Comparison of ENCODE assay signal across 37 cellular contexts in the genomic region with DNA sequence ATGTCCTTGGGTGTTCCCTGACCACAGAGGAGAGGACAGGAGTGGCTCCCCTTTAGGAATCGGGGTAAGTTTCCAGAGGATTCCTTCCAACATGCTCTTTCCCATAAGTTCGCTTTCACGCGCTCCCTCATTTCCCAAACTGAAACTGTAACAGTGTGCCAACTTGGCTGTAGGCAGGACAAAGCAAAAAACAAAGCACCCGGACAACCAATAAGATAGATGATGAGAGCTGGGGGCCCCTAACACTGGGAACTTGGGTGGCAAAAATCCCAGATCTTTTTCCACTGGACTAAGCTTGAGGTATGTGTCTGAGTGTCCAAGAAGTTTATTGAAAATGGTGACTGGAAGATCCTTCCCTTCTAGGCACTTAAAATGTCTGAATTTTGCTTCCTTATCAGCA.
"Had no signal": no experiment of that assay in that cellular context is flagged by ENCODE, and none has a peak within 500 bp of the region (broad histone marks: within the 10 kb centered on the region; RNA-seq: fewer than 3 reads in every experiment).

No MANE protein-coding gene starts in this region.

- H3K4me3 ChIP-seq: adrenal gland, body of pancreas, breast epithelium had no signal

- FAIRE-seq: TTC549 had no signal

- H3K27ac Mint-ChIP-seq: activated B cell treated with CpG ODN at 0.5 μM for 24 hours; activated CD4-positive, alpha-beta memory T cell treated with anti-CD3 and anti-CD28 coated beads for 36 hours; activated CD4-positive, alpha-beta T cell treated with anti-CD3 and anti-CD28 coated beads, Interleukin-2, amount 10 ng/mL, durations not matched to agents 24 days and 14 days; activated CD8-positive, alpha-beta T cell treated with anti-CD3 and anti-CD28 coated beads for 36 hours; activated naive CD4-positive, alpha-beta T cell treated with anti-CD3 and anti-CD28 coated beads for 36 hours; activated naive CD4-positive, alpha-beta T cell treated with anti-CD3 and anti-CD28 coated beads, Interleukin-2, amount 50 U/mL, for 72 hours; activated naive CD8-positive, alpha-beta T cell treated with anti-CD3 and anti-CD28 coated beads for 36 hours; activated T-cell treated with anti-CD3 and anti-CD28 coated beads, Interleukin-2, amount 50 U/mL, for 72 hours; activated T-helper 1 cell treated with anti-CD3 and anti-CD28 coated beads, Interleukin-12 subunit alpha, Interleukin-12 subunit beta, Interleukin-2, Interleukin-4 antibody, amounts not matched to agents 30 ng/mL and 10 ng/mL and 1 ng/mL, durations not matched to agents 14 hours and 24 hours and 36 hours; activated T-helper 17 cell treated with anti-CD3 and anti-CD28 coated beads, Interleukin-2, amount 50 U/mL, for 72 hours; T-helper 1 cell treated with Interleukin-12 subunit alpha and Interleukin-12 subunit beta and Interleukin-4 antibody, amounts not matched to agents 30 μg/mL and 1 μg/mL, for 36 hours; T-helper 2 cell treated with Interferon-gamma antibody and Interleukin-4, amounts not matched to agents 5 μg/mL and 100 μg/mL, for 36 hours had no signal

- H3K27me3 Mint-ChIP-seq: activated B cell treated with CpG ODN at 0.5 μM for 24 hours; activated CD4-positive, alpha-beta memory T cell treated with anti-CD3 and anti-CD28 coated beads for 36 hours; activated CD4-positive, alpha-beta T cell treated with anti-CD3 and anti-CD28 coated beads, Interleukin-2, amount 10 ng/mL, durations not matched to agents 24 days and 14 days; activated naive CD8-positive, alpha-beta T cell treated with anti-CD3 and anti-CD28 coated beads for 36 hours; activated T-helper 17 cell treated with anti-CD3 and anti-CD28 coated beads, Interleukin-2, amount 50 U/mL, for 72 hours had no signal

- DNase-seq: activated B cell treated with CpG ODN at 0.5 μM for 24 hours; activated CD4-positive, alpha-beta memory T cell treated with anti-CD3 and anti-CD28 coated beads for 36 hours; activated CD4-positive, alpha-beta T cell treated with anti-CD3 and anti-CD28 coated beads for 4 hours; activated CD4-positive, alpha-beta T cell treated with anti-CD3 and anti-CD28 coated beads, Interleukin-2, amount 10 ng/mL, durations not matched to agents 24 days and 14 days; activated CD4-positive, alpha-beta T cell treated with anti-CD3 and anti-CD28 coated beads, Interleukin-2, amount 50 U/mL, for 1 hour; activated CD4-positive, alpha-beta T cell treated with anti-CD3 and anti-CD28 coated beads, Interleukin-2, amount 50 U/mL, for 4 hours; activated CD4-positive, CD25-positive, alpha-beta regulatory T cell treated with anti-CD3 and anti-CD28 coated beads, Interleukin-2, amount 50 U/mL, for 72 hours; activated CD8-positive, alpha-beta memory T cell treated with anti-CD3 and anti-CD28 coated beads, Interleukin-2, amount 50 U/mL, for 4 hours; activated CD8-positive, alpha-beta T cell treated with anti-CD3 and anti-CD28 coated beads for 36 hours; activated effector memory CD4-positive, alpha-beta T cell treated with anti-CD3 and anti-CD28 coated beads, Interleukin-2, amount 50 U/mL, for 16 hours; activated gamma-delta T cell treated with Interleukin-2 at 50 U/mL for 16 hours; activated naive CD4-positive, alpha-beta T cell; activated naive CD4-positive, alpha-beta T cell treated with anti-CD3 and anti-CD28 coated beads for 36 hours; activated naive CD4-positive, alpha-beta T cell treated with anti-CD3 and anti-CD28 coated beads, Interleukin-2, amount 50 U/mL, for 16 hours; activated naive CD8-positive, alpha-beta T cell treated with anti-CD3 and anti-CD28 coated beads for 36 hours; activated T-cell treated with anti-CD3 and anti-CD28 coated beads for 4 hours; activated T-cell treated with anti-CD3 and anti-CD28 coated beads, Interleukin-2, amount 50 U/mL, for 1 hour; activated T-cell treated with anti-CD3 and anti-CD28 coated beads, Interleukin-2, amount 50 U/mL, for 4 hours; activated T-cell treated with anti-CD3 and anti-CD28 coated beads, Interleukin-2, amount 50 U/mL, for 72 hours; adrenal gland; amniotic stem cell; aorta; body of pancreas; brain microvascular endothelial cell; central memory CD4-positive, alpha-beta T cell; SW 1271; T-helper 1 cell; T-helper 2 cell; T-helper 9 cell had no signal

- H3K9me3 ChIP-seq: adrenal gland, body of pancreas had no signal

- H3K4me1 ChIP-seq: adrenal gland, body of pancreas, breast epithelium had no signal

- H3K36me3 ChIP-seq: adrenal gland, brain microvascular endothelial cell, breast epithelium had no signal

- H3K36me3 Mint-ChIP-seq: activated CD4-positive, alpha-beta memory T cell treated with anti-CD3 and anti-CD28 coated beads for 36 hours; activated naive CD4-positive, alpha-beta T cell treated with anti-CD3 and anti-CD28 coated beads, Interleukin-2, amount 50 U/mL, for 72 hours; activated naive CD8-positive, alpha-beta T cell treated with anti-CD3 and anti-CD28 coated beads for 36 hours had no signal

- H3K4me3 Mint-ChIP-seq: activated B cell treated with CpG ODN at 0.5 μM for 24 hours; activated CD4-positive, alpha-beta memory T cell treated with anti-CD3 and anti-CD28 coated beads for 36 hours; activated CD4-positive, alpha-beta T cell treated with anti-CD3 and anti-CD28 coated beads, Interleukin-2, amount 10 ng/mL, durations not matched to agents 24 days and 14 days; activated CD8-positive, alpha-beta T cell treated with anti-CD3 and anti-CD28 coated beads for 36 hours; activated naive CD4-positive, alpha-beta T cell treated with anti-CD3 and anti-CD28 coated beads for 36 hours; activated naive CD8-positive, alpha-beta T cell treated with anti-CD3 and anti-CD28 coated beads for 36 hours; activated T-cell treated with anti-CD3 and anti-CD28 coated beads, Interleukin-2, amount 50 U/mL, for 4 hours; activated T-cell treated with anti-CD3 and anti-CD28 coated beads, Interleukin-2, amount 50 U/mL, for 72 hours; activated T-helper 1 cell treated with anti-CD3 and anti-CD28 coated beads, Interleukin-12 subunit alpha, Interleukin-12 subunit beta, Interleukin-2, Interleukin-4 antibody, amounts not matched to agents 30 ng/mL and 10 ng/mL and 1 ng/mL, durations not matched to agents 14 hours and 24 hours and 36 hours; activated T-helper 17 cell treated with anti-CD3 and anti-CD28 coated beads, Interleukin-2, amount 50 U/mL, for 72 hours; T-helper 1 cell treated with Interleukin-12 subunit alpha and Interleukin-12 subunit beta and Interleukin-4 antibody, amounts not matched to agents 30 μg/mL and 1 μg/mL, for 36 hours; T-helper 2 cell treated with Interferon-gamma antibody and Interleukin-4, amounts not matched to agents 5 μg/mL and 100 μg/mL, for 36 hours had no signal

- ATAC-seq: activated CD8-positive, alpha-beta T cell treated with anti-CD3 and anti-CD28 coated beads for 36 hours; activated naive CD4-positive, alpha-beta T cell treated with anti-CD3 and anti-CD28 coated beads, Interleukin-2, amount 50 U/mL, for 72 hours; activated T-cell treated with anti-CD3 and anti-CD28 coated beads, Interleukin-2, amount 50 U/mL, for 4 hours; activated T-cell treated with anti-CD3 and anti-CD28 coated beads, Interleukin-2, amount 50 U/mL, for 72 hours; activated T-helper 17 cell treated with anti-CD3 and anti-CD28 coated beads, Interleukin-2, amount 50 U/mL, for 72 hours; body of pancreas had no signal

- H3K9me3 Mint-ChIP-seq: activated B cell treated with CpG ODN at 0.5 μM for 24 hours; activated CD4-positive, alpha-beta memory T cell treated with anti-CD3 and anti-CD28 coated beads for 36 hours; activated CD8-positive, alpha-beta T cell treated with anti-CD3 and anti-CD28 coated beads for 36 hours; activated naive CD4-positive, alpha-beta T cell treated with anti-CD3 and anti-CD28 coated beads for 36 hours; activated naive CD4-positive, alpha-beta T cell treated with anti-CD3 and anti-CD28 coated beads, Interleukin-2, amount 50 U/mL, for 72 hours; activated naive CD8-positive, alpha-beta T cell treated with anti-CD3 and anti-CD28 coated beads for 36 hours; activated T-cell treated with anti-CD3 and anti-CD28 coated beads, Interleukin-2, amount 50 U/mL, for 4 hours; activated T-cell treated with anti-CD3 and anti-CD28 coated beads, Interleukin-2, amount 50 U/mL, for 72 hours; activated T-helper 1 cell treated with anti-CD3 and anti-CD28 coated beads, Interleukin-12 subunit alpha, Interleukin-12 subunit beta, Interleukin-2, Interleukin-4 antibody, amounts not matched to agents 30 ng/mL and 10 ng/mL and 1 ng/mL, durations not matched to agents 14 hours and 24 hours and 36 hours; activated T-helper 17 cell treated with anti-CD3 and anti-CD28 coated beads, Interleukin-2, amount 50 U/mL, for 72 hours; T-helper 1 cell treated with Interleukin-12 subunit alpha and Interleukin-12 subunit beta and Interleukin-4 antibody, amounts not matched to agents 30 μg/mL and 1 μg/mL, for 36 hours; T-helper 2 cell treated with Interferon-gamma antibody and Interleukin-4, amounts not matched to agents 5 μg/mL and 100 μg/mL, for 36 hours had no signal

- H3K27me3 ChIP-seq: adrenal gland, body of pancreas, brain microvascular endothelial cell, breast epithelium had no signal

- H3K27ac ChIP-seq: adrenal gland, body of pancreas, brain microvascular endothelial cell, breast epithelium, VCaP had no signal

- H3K4me1 Mint-ChIP-seq: activated B cell treated with CpG ODN at 0.5 μM for 24 hours; activated CD4-positive, alpha-beta T cell treated with anti-CD3 and anti-CD28 coated beads, Interleukin-2, amount 10 ng/mL, durations not matched to agents 24 days and 14 days; activated naive CD8-positive, alpha-beta T cell treated with anti-CD3 and anti-CD28 coated beads for 36 hours; activated T-helper 17 cell treated with anti-CD3 and anti-CD28 coated beads, Interleukin-2, amount 50 U/mL, for 72 hours had no signal
